9 cellular contexts compared by ENCODE assay signal in the genomic region with DNA sequence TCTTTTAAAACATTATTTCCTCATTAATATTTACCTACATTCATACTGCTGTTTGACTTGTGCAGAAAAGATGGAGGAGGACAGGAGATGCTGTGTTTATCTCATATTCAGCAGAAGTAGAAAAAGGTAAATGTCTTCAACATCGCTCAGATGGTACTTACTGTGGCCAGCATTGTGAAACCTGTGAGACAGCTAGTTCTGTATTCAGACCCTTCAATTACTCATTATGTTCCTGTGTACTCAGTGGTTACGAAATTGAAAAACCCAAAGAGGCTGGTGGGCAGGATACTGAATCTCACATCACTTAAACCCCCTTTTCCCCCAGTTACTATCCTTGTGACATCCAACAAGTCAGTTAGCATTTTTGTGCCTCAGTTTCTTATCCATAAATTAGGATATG.
DNase-seq lines count a peak whose midpoint lies in the region; ATAC-seq and TF ChIP-seq lines count a peak whose summit lies in the region.
"Had no signal": no experiment of that assay in that cellular context is flagged by ENCODE, and none has a peak within 500 bp of the region (broad histone marks: within the 10 kb centered on the region; RNA-seq: fewer than 3 reads in every experiment).

No MANE protein-coding gene starts in this region.

- no peak overlapping the region for H3K4me3 ChIP-seq in choroid plexus epithelial cell (ENCODE audit: low read depth, low read length)

- DNase-seq in choroid plexus epithelial cell (ENCODE audit: low read depth) (peak; percentile 60), germinal center (ENCODE audit: low spot score) (no peak), superior temporal gyrus (ENCODE audit: extremely low spot score) (no peak), putamen (ENCODE audit: low spot score) (no peak)
- DNase-seq in central memory CD4-positive, alpha-beta T cell: no peak
- DNase-seq: NCI-H1694 treated with DMSO at 0.1 percent for 48 hours had no signal

- peak; percentile 96 for ATAC-seq in GM18520 (IDR thresholded peaks at IDR 0.05; ENCODE audit: unreplicated experiment)
- ATAC-seq in GM21717 (IDR thresholded peaks at IDR 0.05; ENCODE audit: unreplicated experiment): peak; percentile 96
- peak; percentile 99 for ATAC-seq in HG03469 (IDR thresholded peaks at IDR 0.05; ENCODE audit: unreplicated experiment)

- no peak for TF ChIP-seq CTCF in choroid plexus epithelial cell (conservative IDR thresholded peaks at IDR 0.05; ENCODE audit: low read depth, low read length)
